Comparison of ENCODE assay signal across 1 cellular context in the genomic region with DNA sequence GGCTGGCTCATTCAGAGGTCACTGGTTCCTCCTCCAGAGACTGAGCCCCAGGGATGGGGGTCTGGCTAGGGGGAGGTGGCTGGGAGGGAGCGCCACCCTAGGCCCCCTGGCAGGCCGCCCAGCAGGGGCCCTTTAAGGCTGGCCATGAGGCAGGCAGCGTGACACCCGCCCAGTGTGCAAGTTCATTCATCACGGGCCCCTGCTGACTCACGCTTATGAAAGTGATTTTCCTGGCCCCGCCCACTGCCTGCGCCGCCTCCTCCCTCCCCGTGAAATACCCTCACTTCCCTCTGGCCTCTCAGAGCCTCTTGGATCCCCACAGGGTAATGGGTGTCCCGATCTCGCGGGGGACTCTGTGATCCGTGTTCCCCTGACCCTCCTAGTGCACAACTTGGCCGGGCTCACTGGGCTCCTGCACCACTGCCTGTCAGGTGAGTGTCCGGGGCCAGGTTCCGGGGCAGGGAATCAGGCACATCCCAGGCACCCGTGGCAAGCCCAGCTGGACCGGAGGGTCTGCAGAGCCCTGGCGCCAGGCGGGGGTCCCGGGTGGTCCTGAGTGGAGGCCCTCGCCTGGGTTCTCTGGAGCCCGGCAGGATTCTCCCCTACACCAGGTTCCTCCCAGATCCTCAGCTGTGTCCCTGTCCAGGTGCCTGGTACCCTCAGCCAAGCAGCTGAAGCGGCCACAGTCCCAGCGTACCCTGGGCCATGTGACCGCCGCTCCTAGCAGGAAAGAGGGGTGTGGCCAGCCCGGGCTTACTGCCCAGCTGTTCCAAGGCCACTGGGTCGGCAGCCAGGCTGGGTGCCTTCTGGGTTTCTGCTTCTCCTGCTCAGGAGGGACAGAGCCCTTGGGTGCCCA.
TF ChIP-seq lines count a peak whose summit lies in the region.

A gene with protein sequence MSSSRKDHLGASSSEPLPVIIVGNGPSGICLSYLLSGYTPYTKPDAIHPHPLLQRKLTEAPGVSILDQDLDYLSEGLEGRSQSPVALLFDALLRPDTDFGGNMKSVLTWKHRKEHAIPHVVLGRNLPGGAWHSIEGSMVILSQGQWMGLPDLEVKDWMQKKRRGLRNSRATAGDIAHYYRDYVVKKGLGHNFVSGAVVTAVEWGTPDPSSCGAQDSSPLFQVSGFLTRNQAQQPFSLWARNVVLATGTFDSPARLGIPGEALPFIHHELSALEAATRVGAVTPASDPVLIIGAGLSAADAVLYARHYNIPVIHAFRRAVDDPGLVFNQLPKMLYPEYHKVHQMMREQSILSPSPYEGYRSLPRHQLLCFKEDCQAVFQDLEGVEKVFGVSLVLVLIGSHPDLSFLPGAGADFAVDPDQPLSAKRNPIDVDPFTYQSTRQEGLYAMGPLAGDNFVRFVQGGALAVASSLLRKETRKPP (plus strand): TSS at position 301 of the 856 bp plus-strand sequence. CDS start 4,432 bp downstream, outside the sequence.

TF ChIP-seq in HepG2, 621 proteins besides CTCF, POLR2A, EP300 and RAD21 (continued from another document and continues in another):
- TF ChIP-seq, protein P1, sequence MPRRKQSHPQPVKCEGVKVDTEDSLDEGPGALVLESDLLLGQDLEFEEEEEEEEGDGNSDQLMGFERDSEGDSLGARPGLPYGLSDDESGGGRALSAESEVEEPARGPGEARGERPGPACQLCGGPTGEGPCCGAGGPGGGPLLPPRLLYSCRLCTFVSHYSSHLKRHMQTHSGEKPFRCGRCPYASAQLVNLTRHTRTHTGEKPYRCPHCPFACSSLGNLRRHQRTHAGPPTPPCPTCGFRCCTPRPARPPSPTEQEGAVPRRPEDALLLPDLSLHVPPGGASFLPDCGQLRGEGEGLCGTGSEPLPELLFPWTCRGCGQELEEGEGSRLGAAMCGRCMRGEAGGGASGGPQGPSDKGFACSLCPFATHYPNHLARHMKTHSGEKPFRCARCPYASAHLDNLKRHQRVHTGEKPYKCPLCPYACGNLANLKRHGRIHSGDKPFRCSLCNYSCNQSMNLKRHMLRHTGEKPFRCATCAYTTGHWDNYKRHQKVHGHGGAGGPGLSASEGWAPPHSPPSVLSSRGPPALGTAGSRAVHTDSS (CRISPR knock-in tag; conservative IDR thresholded peaks at IDR 0.05) = no peak
- peak; percentile 61; the same call in 1 of the 2 replicates for TF ChIP-seq PCBP1 (IDR thresholded peaks at IDR 0.05; ENCODE audit: borderline replicate concordance, low read depth, low read length)
- peak; percentile 95 for TF ChIP-seq SAP130 (CRISPR knock-in tag; IDR thresholded peaks at IDR 0.05; ENCODE audit: low read depth)
- TF ChIP-seq, protein P2, sequence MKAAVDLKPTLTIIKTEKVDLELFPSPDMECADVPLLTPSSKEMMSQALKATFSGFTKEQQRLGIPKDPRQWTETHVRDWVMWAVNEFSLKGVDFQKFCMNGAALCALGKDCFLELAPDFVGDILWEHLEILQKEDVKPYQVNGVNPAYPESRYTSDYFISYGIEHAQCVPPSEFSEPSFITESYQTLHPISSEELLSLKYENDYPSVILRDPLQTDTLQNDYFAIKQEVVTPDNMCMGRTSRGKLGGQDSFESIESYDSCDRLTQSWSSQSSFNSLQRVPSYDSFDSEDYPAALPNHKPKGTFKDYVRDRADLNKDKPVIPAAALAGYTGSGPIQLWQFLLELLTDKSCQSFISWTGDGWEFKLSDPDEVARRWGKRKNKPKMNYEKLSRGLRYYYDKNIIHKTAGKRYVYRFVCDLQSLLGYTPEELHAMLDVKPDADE (CRISPR knock-in tag; IDR thresholded peaks at IDR 0.05) = no peak
- no peak; the same call in none of the 2 replicates for TF ChIP-seq ZNF263 (CRISPR knock-in tag; IDR thresholded peaks at IDR 0.05)
- TF ChIP-seq, protein P3, sequence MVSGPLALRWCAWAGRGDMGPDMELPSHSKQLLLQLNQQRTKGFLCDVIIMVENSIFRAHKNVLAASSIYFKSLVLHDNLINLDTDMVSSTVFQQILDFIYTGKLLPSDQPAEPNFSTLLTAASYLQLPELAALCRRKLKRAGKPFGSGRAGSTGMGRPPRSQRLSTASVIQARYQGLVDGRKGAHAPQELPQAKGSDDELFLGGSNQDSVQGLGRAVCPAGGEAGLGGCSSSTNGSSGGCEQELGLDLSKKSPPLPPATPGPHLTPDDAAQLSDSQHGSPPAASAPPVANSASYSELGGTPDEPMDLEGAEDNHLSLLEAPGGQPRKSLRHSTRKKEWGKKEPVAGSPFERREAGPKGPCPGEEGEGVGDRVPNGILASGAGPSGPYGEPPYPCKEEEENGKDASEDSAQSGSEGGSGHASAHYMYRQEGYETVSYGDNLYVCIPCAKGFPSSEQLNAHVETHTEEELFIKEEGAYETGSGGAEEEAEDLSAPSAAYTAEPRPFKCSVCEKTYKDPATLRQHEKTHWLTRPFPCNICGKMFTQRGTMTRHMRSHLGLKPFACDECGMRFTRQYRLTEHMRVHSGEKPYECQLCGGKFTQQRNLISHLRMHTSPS (CRISPR knock-in tag; IDR thresholded peaks at IDR 0.05; ENCODE audit: low read depth) = no peak; the same call in 1 of the 2 replicates
- no peak; the same call in 1 of the 2 replicates for TF ChIP-seq ZFP36L1 (CRISPR knock-in tag; IDR thresholded peaks at IDR 0.05)
- TF ChIP-seq, protein P4, sequence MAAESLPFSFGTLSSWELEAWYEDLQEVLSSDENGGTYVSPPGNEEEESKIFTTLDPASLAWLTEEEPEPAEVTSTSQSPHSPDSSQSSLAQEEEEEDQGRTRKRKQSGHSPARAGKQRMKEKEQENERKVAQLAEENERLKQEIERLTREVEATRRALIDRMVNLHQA (CRISPR knock-in tag; IDR thresholded peaks at IDR 0.05) = no peak
- TF ChIP-seq DMAP1 (CRISPR knock-in tag; IDR thresholded peaks at IDR 0.05) = peak; percentile 80; the same call in 1 of the 2 replicates
- TF ChIP-seq, protein P5, sequence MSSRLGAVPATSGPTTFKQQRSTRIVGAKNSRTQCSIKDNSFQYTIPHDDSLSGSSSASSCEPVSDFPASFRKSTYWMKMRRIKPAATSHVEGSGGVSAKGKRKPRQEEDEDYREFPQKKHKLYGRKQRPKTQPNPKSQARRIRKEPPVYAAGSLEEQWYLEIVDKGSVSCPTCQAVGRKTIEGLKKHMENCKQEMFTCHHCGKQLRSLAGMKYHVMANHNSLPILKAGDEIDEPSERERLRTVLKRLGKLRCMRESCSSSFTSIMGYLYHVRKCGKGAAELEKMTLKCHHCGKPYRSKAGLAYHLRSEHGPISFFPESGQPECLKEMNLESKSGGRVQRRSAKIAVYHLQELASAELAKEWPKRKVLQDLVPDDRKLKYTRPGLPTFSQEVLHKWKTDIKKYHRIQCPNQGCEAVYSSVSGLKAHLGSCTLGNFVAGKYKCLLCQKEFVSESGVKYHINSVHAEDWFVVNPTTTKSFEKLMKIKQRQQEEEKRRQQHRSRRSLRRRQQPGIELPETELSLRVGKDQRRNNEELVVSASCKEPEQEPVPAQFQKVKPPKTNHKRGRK (CRISPR knock-in tag; IDR thresholded peaks at IDR 0.05) = peak; percentile 6; the same call in 1 of the 2 replicates
- TF ChIP-seq ZNF562 (CRISPR knock-in tag; IDR thresholded peaks at IDR 0.05; ENCODE audit: borderline replicate concordance) = no peak
- TF ChIP-seq, protein P6, sequence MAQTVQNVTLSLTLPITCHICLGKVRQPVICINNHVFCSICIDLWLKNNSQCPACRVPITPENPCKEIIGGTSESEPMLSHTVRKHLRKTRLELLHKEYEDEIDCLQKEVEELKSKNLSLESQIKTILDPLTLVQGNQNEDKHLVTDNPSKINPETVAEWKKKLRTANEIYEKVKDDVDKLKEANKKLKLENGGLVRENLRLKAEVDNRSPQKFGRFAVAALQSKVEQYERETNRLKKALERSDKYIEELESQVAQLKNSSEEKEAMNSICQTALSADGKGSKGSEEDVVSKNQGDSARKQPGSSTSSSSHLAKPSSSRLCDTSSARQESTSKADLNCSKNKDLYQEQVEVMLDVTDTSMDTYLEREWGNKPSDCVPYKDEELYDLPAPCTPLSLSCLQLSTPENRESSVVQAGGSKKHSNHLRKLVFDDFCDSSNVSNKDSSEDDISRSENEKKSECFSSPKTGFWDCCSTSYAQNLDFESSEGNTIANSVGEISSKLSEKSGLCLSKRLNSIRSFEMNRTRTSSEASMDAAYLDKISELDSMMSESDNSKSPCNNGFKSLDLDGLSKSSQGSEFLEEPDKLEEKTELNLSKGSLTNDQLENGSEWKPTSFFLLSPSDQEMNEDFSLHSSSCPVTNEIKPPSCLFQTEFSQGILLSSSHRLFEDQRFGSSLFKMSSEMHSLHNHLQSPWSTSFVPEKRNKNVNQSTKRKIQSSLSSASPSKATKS (CRISPR knock-in tag; IDR thresholded peaks at IDR 0.05) = no peak
- TF ChIP-seq, protein P7, sequence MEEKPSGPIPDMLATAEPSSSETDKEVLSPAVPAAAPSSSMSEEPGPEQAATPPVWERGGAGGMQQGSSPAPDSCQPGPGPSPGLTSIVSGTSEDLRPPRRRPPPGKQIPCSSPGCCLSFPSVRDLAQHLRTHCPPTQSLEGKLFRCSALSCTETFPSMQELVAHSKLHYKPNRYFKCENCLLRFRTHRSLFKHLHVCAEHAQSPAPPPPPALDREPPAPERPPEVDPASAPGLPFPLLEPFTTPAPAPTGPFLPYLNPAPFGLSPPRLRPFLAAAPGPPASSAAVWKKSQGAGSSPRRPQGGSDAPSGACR (CRISPR knock-in tag; IDR thresholded peaks at IDR 0.05) = 0 out of 2 replicates have a peak, but pooled peaks have one; percentile 69
- no peak for TF ChIP-seq SRSF4 (IDR thresholded peaks at IDR 0.05; ENCODE audit: low read depth, low read length, poor library complexity, severe bottlenecking)
- TF ChIP-seq, protein P8, sequence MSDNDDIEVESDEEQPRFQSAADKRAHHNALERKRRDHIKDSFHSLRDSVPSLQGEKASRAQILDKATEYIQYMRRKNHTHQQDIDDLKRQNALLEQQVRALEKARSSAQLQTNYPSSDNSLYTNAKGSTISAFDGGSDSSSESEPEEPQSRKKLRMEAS (IDR thresholded peaks at IDR 0.05) = peak; percentile 93
- TF ChIP-seq ELF1 (CRISPR knock-in tag; IDR thresholded peaks at IDR 0.05) = peak; percentile 41; the same call in 1 of the 2 replicates
- no peak for TF ChIP-seq ZNF660 (CRISPR knock-in tag; IDR thresholded peaks at IDR 0.05; ENCODE audit: borderline replicate concordance, low read depth)
- TF ChIP-seq, protein P9, sequence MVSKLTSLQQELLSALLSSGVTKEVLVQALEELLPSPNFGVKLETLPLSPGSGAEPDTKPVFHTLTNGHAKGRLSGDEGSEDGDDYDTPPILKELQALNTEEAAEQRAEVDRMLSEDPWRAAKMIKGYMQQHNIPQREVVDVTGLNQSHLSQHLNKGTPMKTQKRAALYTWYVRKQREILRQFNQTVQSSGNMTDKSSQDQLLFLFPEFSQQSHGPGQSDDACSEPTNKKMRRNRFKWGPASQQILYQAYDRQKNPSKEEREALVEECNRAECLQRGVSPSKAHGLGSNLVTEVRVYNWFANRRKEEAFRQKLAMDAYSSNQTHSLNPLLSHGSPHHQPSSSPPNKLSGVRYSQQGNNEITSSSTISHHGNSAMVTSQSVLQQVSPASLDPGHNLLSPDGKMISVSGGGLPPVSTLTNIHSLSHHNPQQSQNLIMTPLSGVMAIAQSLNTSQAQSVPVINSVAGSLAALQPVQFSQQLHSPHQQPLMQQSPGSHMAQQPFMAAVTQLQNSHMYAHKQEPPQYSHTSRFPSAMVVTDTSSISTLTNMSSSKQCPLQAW (CRISPR knock-in tag; IDR thresholded peaks at IDR 0.05) = peak; percentile 51; the same call in 1 of the 2 replicates
- TF ChIP-seq, protein P10, sequence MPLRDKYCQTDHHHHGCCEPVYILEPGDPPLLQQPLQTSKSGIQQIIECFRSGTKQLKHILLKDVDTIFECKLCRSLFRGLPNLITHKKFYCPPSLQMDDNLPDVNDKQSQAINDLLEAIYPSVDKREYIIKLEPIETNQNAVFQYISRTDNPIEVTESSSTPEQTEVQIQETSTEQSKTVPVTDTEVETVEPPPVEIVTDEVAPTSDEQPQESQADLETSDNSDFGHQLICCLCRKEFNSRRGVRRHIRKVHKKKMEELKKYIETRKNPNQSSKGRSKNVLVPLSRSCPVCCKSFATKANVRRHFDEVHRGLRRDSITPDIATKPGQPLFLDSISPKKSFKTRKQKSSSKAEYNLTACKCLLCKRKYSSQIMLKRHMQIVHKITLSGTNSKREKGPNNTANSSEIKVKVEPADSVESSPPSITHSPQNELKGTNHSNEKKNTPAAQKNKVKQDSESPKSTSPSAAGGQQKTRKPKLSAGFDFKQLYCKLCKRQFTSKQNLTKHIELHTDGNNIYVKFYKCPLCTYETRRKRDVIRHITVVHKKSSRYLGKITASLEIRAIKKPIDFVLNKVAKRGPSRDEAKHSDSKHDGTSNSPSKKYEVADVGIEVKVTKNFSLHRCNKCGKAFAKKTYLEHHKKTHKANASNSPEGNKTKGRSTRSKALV (CRISPR knock-in tag; IDR thresholded peaks at IDR 0.05) = peak; percentile 63; the same call in 1 of the 2 replicates
- peak; percentile 89 for TF ChIP-seq ZNF557 (CRISPR knock-in tag; IDR thresholded peaks at IDR 0.05)
- TF ChIP-seq KDM3A (CRISPR knock-in tag; IDR thresholded peaks at IDR 0.05; ENCODE audit: low read depth) = no peak
- TF ChIP-seq, protein P11, sequence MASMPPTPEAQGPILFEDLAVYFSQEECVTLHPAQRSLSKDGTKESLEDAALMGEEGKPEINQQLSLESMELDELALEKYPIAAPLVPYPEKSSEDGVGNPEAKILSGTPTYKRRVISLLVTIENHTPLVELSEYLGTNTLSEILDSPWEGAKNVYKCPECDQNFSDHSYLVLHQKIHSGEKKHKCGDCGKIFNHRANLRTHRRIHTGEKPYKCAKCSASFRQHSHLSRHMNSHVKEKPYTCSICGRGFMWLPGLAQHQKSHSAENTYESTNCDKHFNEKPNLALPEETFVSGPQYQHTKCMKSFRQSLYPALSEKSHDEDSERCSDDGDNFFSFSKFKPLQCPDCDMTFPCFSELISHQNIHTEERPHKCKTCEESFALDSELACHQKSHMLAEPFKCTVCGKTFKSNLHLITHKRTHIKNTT (CRISPR knock-in tag; IDR thresholded peaks at IDR 0.05) = no peak
- TF ChIP-seq FOXA3 (CRISPR knock-in tag; IDR thresholded peaks at IDR 0.05) = peak; percentile 73; the same call in 1 of the 2 replicates
- no peak for TF ChIP-seq BRD4 (CRISPR knock-in tag; IDR thresholded peaks at IDR 0.05)
- no peak for TF ChIP-seq ZNF570 (CRISPR knock-in tag; IDR thresholded peaks at IDR 0.05; ENCODE audit: borderline replicate concordance)
- TF ChIP-seq PRMT3 (CRISPR knock-in tag; IDR thresholded peaks at IDR 0.05; ENCODE audit: borderline replicate concordance, low read depth) = no peak
- TF ChIP-seq SMC3 (IDR thresholded peaks at IDR 0.05; ENCODE audit: low read length) = no peak
- TF ChIP-seq HOXA3 (CRISPR knock-in tag; IDR thresholded peaks at IDR 0.05) = peak; percentile 49
- no peak for TF ChIP-seq ZNF24 (IDR thresholded peaks at IDR 0.05)
